In genomic region chr15:83611312-83611711, GRCh38 we compare ENCODE assay signal across 35 cellular contexts. TPM values are rescaled to one million over a fixed set of nuclear protein-coding genes. Genes with fewer than 3 reads are reported as not detected.
"Had no signal": no experiment of that assay in that cellular context is flagged by ENCODE, and none has a peak within 500 bp of the region (broad histone marks: within the 10 kb centered on the region; RNA-seq: fewer than 3 reads in every experiment).

No MANE protein-coding gene starts in this region.

- H3K27me3 ChIP-seq: adrenal gland, breast epithelium, dorsolateral prefrontal cortex had no signal

- H3K4me3 ChIP-seq: adrenal gland, breast epithelium, coronary artery, dorsolateral prefrontal cortex had no signal

- H3K27ac Mint-ChIP-seq: activated CD4-positive, alpha-beta memory T cell treated with anti-CD3 and anti-CD28 coated beads for 36 hours; activated CD4-positive, alpha-beta T cell treated with anti-CD3 and anti-CD28 coated beads for 36 hours; activated CD4-positive, alpha-beta T cell treated with anti-CD3 and anti-CD28 coated beads, Interleukin-2, amount 10 ng/mL, durations not matched to agents 24 days and 14 days; activated CD8-positive, alpha-beta memory T cell treated with anti-CD3 and anti-CD28 coated beads, Interleukin-2, amount 10 ng/mL, durations not matched to agents 7 days and 5 days; activated CD8-positive, alpha-beta T cell treated with anti-CD3 and anti-CD28 coated beads, Interleukin-2, amount 10 ng/mL, durations not matched to agents 7 days and 5 days; activated naive CD4-positive, alpha-beta T cell treated with anti-CD3 and anti-CD28 coated beads for 36 hours; activated naive CD4-positive, alpha-beta T cell treated with anti-CD3 and anti-CD28 coated beads, Interleukin-2, amount 50 U/mL, for 24 hours; activated naive CD8-positive, alpha-beta T cell treated with anti-CD3 and anti-CD28 coated beads for 36 hours; activated naive CD8-positive, alpha-beta T cell treated with anti-CD3 and anti-CD28 coated beads, Interleukin-2, amount 50 U/mL, for 24 hours; activated T-helper 1 cell treated with anti-CD3 and anti-CD28 coated beads, Interleukin-12 subunit alpha, Interleukin-12 subunit beta, Interleukin-2, Interleukin-4 antibody, amounts not matched to agents 30 ng/mL and 10 ng/mL and 1 ng/mL, durations not matched to agents 14 hours and 24 hours and 36 hours; activated T-helper 2 cell treated with anti-CD3 and anti-CD28 coated beads, Interferon-gamma antibody, Interleukin-2, Interleukin-4, amounts not matched to agents 10 μg/mL and 5 μg/mL and 100 μg/mL, durations not matched to agents 14 hours and 24 hours and 36 hours; brain; dendritic cell treated with granulocyte-macrophage colony-stimulating factor and Interleukin-4, amounts not matched to agents 40 ng/mL and 50 ng/mL, for 4 days; endodermal cell; T-helper 17 cell; T-helper 2 cell treated with Interferon-gamma antibody and Interleukin-4, amounts not matched to agents 5 μg/mL and 100 μg/mL, for 36 hours had no signal

- DNase-seq: activated CD4-positive, alpha-beta memory T cell treated with anti-CD3 and anti-CD28 coated beads for 36 hours; activated CD4-positive, alpha-beta T cell treated with anti-CD3 and anti-CD28 coated beads for 36 hours; activated CD4-positive, alpha-beta T cell treated with anti-CD3 and anti-CD28 coated beads, Interleukin-2, amount 10 ng/mL, durations not matched to agents 24 days and 14 days; activated CD4-positive, CD25-positive, alpha-beta regulatory T cell; activated CD4-positive, CD25-positive, alpha-beta regulatory T cell treated with anti-CD3 and anti-CD28 coated beads, Interleukin-2, amount 50 U/mL, for 72 hours; activated CD8-positive, alpha-beta memory T cell treated with anti-CD3 and anti-CD28 coated beads, Interleukin-2, amount 10 ng/mL, durations not matched to agents 7 days and 5 days; activated CD8-positive, alpha-beta memory T cell treated with anti-CD3 and anti-CD28 coated beads, Interleukin-2, amount 50 U/mL, for 4 hours; activated CD8-positive, alpha-beta T cell treated with anti-CD3 and anti-CD28 coated beads, Interleukin-2, amount 10 ng/mL, durations not matched to agents 7 days and 5 days; activated effector memory CD4-positive, alpha-beta T cell treated with anti-CD3 and anti-CD28 coated beads, Interleukin-2, amount 50 U/mL, for 16 hours; activated naive CD4-positive, alpha-beta T cell treated with anti-CD3 and anti-CD28 coated beads for 36 hours; activated naive CD8-positive, alpha-beta T cell treated with anti-CD3 and anti-CD28 coated beads for 36 hours; activated naive CD8-positive, alpha-beta T cell treated with anti-CD3 and anti-CD28 coated beads, Interleukin-2, amount 50 U/mL, for 24 hours; activated T-cell treated with anti-CD3 and anti-CD28 coated beads, Interleukin-2, amount 50 U/mL, for 1 hour; activated T-cell treated with anti-CD3 and anti-CD28 coated beads, Interleukin-2, amount 50 U/mL, for 48 hours; adrenal gland; amygdala; aorta; dorsolateral prefrontal cortex; effector memory CD4-positive, alpha-beta T cell; endodermal cell; foreskin fibroblast; T-helper 1 cell; T-helper 17 cell; T1000 had no signal

- H3K4me3 Mint-ChIP-seq: activated CD4-positive, alpha-beta memory T cell treated with anti-CD3 and anti-CD28 coated beads for 36 hours; activated CD4-positive, alpha-beta T cell treated with anti-CD3 and anti-CD28 coated beads for 36 hours; activated CD4-positive, alpha-beta T cell treated with anti-CD3 and anti-CD28 coated beads, Interleukin-2, amount 10 ng/mL, durations not matched to agents 24 days and 14 days; activated CD8-positive, alpha-beta memory T cell treated with anti-CD3 and anti-CD28 coated beads, Interleukin-2, amount 10 ng/mL, durations not matched to agents 7 days and 5 days; activated CD8-positive, alpha-beta T cell treated with anti-CD3 and anti-CD28 coated beads, Interleukin-2, amount 10 ng/mL, durations not matched to agents 7 days and 5 days; activated naive CD4-positive, alpha-beta T cell treated with anti-CD3 and anti-CD28 coated beads for 36 hours; activated naive CD4-positive, alpha-beta T cell treated with anti-CD3 and anti-CD28 coated beads, Interleukin-2, amount 50 U/mL, for 24 hours; activated naive CD8-positive, alpha-beta T cell treated with anti-CD3 and anti-CD28 coated beads for 36 hours; activated naive CD8-positive, alpha-beta T cell treated with anti-CD3 and anti-CD28 coated beads, Interleukin-2, amount 50 U/mL, for 24 hours; activated T-helper 1 cell treated with anti-CD3 and anti-CD28 coated beads, Interleukin-12 subunit alpha, Interleukin-12 subunit beta, Interleukin-2, Interleukin-4 antibody, amounts not matched to agents 30 ng/mL and 10 ng/mL and 1 ng/mL, durations not matched to agents 14 hours and 24 hours and 36 hours; brain; central memory CD8-positive, alpha-beta T cell; dendritic cell treated with granulocyte-macrophage colony-stimulating factor and Interleukin-4, amounts not matched to agents 40 ng/mL and 50 ng/mL, for 4 days; endodermal cell; T-helper 17 cell; T-helper 2 cell treated with Interferon-gamma antibody and Interleukin-4, amounts not matched to agents 5 μg/mL and 100 μg/mL, for 36 hours had no signal

- H3K27me3 Mint-ChIP-seq: activated CD4-positive, alpha-beta memory T cell treated with anti-CD3 and anti-CD28 coated beads for 36 hours; activated CD4-positive, alpha-beta T cell treated with anti-CD3 and anti-CD28 coated beads, Interleukin-2, amount 10 ng/mL, durations not matched to agents 24 days and 14 days; activated CD8-positive, alpha-beta memory T cell treated with anti-CD3 and anti-CD28 coated beads, Interleukin-2, amount 10 ng/mL, durations not matched to agents 7 days and 5 days; brain; dendritic cell treated with granulocyte-macrophage colony-stimulating factor and Interleukin-4, amounts not matched to agents 40 ng/mL and 50 ng/mL, for 4 days had no signal

- H3K4me1 ChIP-seq: adrenal gland, breast epithelium had no signal

- H3K27ac ChIP-seq: adrenal gland, breast epithelium, coronary artery had no signal

- ATAC-seq: activated CD4-positive, alpha-beta T cell treated with anti-CD3 and anti-CD28 coated beads for 36 hours; activated CD8-positive, alpha-beta memory T cell treated with anti-CD3 and anti-CD28 coated beads, Interleukin-2, amount 10 ng/mL, durations not matched to agents 7 days and 5 days; activated CD8-positive, alpha-beta T cell treated with anti-CD3 and anti-CD28 coated beads, Interleukin-2, amount 10 ng/mL, durations not matched to agents 7 days and 5 days; activated naive CD8-positive, alpha-beta T cell treated with anti-CD3 and anti-CD28 coated beads, Interleukin-2, amount 50 U/mL, for 24 hours; esophagus mucosa; T-helper 17 cell had no signal

- H3K36me3 ChIP-seq: adrenal gland, breast epithelium had no signal

- H3K9me3 ChIP-seq: adrenal gland, breast epithelium had no signal

- H3K36me3 Mint-ChIP-seq: activated CD4-positive, alpha-beta memory T cell treated with anti-CD3 and anti-CD28 coated beads for 36 hours; activated CD8-positive, alpha-beta memory T cell treated with anti-CD3 and anti-CD28 coated beads, Interleukin-2, amount 10 ng/mL, durations not matched to agents 7 days and 5 days; activated naive CD4-positive, alpha-beta T cell treated with anti-CD3 and anti-CD28 coated beads, Interleukin-2, amount 50 U/mL, for 24 hours; activated naive CD8-positive, alpha-beta T cell treated with anti-CD3 and anti-CD28 coated beads for 36 hours had no signal

- H3K9me3 Mint-ChIP-seq: activated CD4-positive, alpha-beta memory T cell treated with anti-CD3 and anti-CD28 coated beads for 36 hours; activated CD4-positive, alpha-beta T cell treated with anti-CD3 and anti-CD28 coated beads, Interleukin-2, amount 10 ng/mL, durations not matched to agents 24 days and 14 days; activated naive CD4-positive, alpha-beta T cell treated with anti-CD3 and anti-CD28 coated beads for 36 hours; activated naive CD4-positive, alpha-beta T cell treated with anti-CD3 and anti-CD28 coated beads, Interleukin-2, amount 50 U/mL, for 24 hours; activated naive CD8-positive, alpha-beta T cell treated with anti-CD3 and anti-CD28 coated beads for 36 hours; activated naive CD8-positive, alpha-beta T cell treated with anti-CD3 and anti-CD28 coated beads, Interleukin-2, amount 50 U/mL, for 24 hours; activated T-helper 1 cell treated with anti-CD3 and anti-CD28 coated beads, Interleukin-12 subunit alpha, Interleukin-12 subunit beta, Interleukin-2, Interleukin-4 antibody, amounts not matched to agents 30 ng/mL and 10 ng/mL and 1 ng/mL, durations not matched to agents 14 hours and 24 hours and 36 hours; activated T-helper 2 cell treated with anti-CD3 and anti-CD28 coated beads, Interferon-gamma antibody, Interleukin-2, Interleukin-4, amounts not matched to agents 10 μg/mL and 5 μg/mL and 100 μg/mL, durations not matched to agents 14 hours and 24 hours and 36 hours; brain; central memory CD8-positive, alpha-beta T cell; dendritic cell treated with granulocyte-macrophage colony-stimulating factor and Interleukin-4, amounts not matched to agents 40 ng/mL and 50 ng/mL, for 4 days; endodermal cell; T-helper 2 cell treated with Interferon-gamma antibody and Interleukin-4, amounts not matched to agents 5 μg/mL and 100 μg/mL, for 36 hours had no signal

- H3K4me1 Mint-ChIP-seq: activated CD4-positive, alpha-beta T cell treated with anti-CD3 and anti-CD28 coated beads for 36 hours; activated CD4-positive, alpha-beta T cell treated with anti-CD3 and anti-CD28 coated beads, Interleukin-2, amount 10 ng/mL, durations not matched to agents 24 days and 14 days; activated CD8-positive, alpha-beta memory T cell treated with anti-CD3 and anti-CD28 coated beads, Interleukin-2, amount 10 ng/mL, durations not matched to agents 7 days and 5 days; activated naive CD4-positive, alpha-beta T cell treated with anti-CD3 and anti-CD28 coated beads, Interleukin-2, amount 50 U/mL, for 24 hours; activated naive CD8-positive, alpha-beta T cell treated with anti-CD3 and anti-CD28 coated beads for 36 hours; activated naive CD8-positive, alpha-beta T cell treated with anti-CD3 and anti-CD28 coated beads, Interleukin-2, amount 50 U/mL, for 24 hours; brain; central memory CD8-positive, alpha-beta T cell; endodermal cell; T-helper 17 cell had no signal

RNA-seq across cellular contexts. Expression of gene ADAMTSL3, which starts 42.6 kb away (rescaled TPM):
- total RNA-seq: activated CD4-positive, alpha-beta memory T cell treated with anti-CD3 and anti-CD28 coated beads for 36 hours; activated CD4-positive, alpha-beta T cell treated with anti-CD3 and anti-CD28 coated beads for 36 hours; activated CD4-positive, alpha-beta T cell treated with anti-CD3 and anti-CD28 coated beads, Interleukin-2, amount 10 ng/mL, durations not matched to agents 24 days and 14 days; activated CD8-positive, alpha-beta memory T cell treated with anti-CD3 and anti-CD28 coated beads for 36 hours; activated CD8-positive, alpha-beta memory T cell treated with anti-CD3 and anti-CD28 coated beads, Interleukin-2, amount 10 ng/mL, durations not matched to agents 7 days and 5 days; activated CD8-positive, alpha-beta T cell treated with anti-CD3 and anti-CD28 coated beads, Interleukin-2, amount 10 ng/mL, durations not matched to agents 7 days and 5 days; activated naive CD4-positive, alpha-beta T cell treated with anti-CD3 and anti-CD28 coated beads for 36 hours; activated naive CD8-positive, alpha-beta T cell treated with anti-CD3 and anti-CD28 coated beads for 36 hours; activated T-helper 1 cell treated with anti-CD3 and anti-CD28 coated beads, Interleukin-12 subunit alpha, Interleukin-12 subunit beta, Interleukin-2, Interleukin-4 antibody, amounts not matched to agents 30 ng/mL and 10 ng/mL and 1 ng/mL, durations not matched to agents 14 hours and 24 hours and 36 hours; T-helper 17 cell had no signal
